ENCODE assay signal across 8 cellular contexts in genomic region chr5:2017540-2018389, GRCh38.
DNase-seq lines count a peak whose midpoint lies in the region; ATAC-seq and TF ChIP-seq lines count a peak whose summit lies in the region.

No MANE protein-coding gene starts in this region.

- POLR2A ChIA-PET in Panc1 (lab: Charles Lee) = no interaction called here

- H3K36me3 ChIP-seq in Panc1 (ENCODE audit: control insufficient read depth, insufficient read depth, low read length) = no peaks in the 10 kb centered on the region

- no peak overlapping the region for H3K27ac ChIP-seq in Panc1 (ENCODE audit: low read length)

- CTCF ChIA-PET in Panc1 (lab: Charles Lee) = no interaction called here

- no peaks in the 10 kb centered on the region for H3K9me3 ChIP-seq in Panc1 (ENCODE audit: control insufficient read depth, insufficient read depth, low read depth, low read length)

- ATAC-seq in GM18502 (IDR thresholded peaks at IDR 0.05; ENCODE audit: poor library complexity, unreplicated experiment) (peak; percentile 47), Panc1 (no peak), HG03571 (IDR thresholded peaks at IDR 0.05; ENCODE audit: unreplicated experiment) (no peak), HG03460 (IDR thresholded peaks at IDR 0.05; ENCODE audit: unreplicated experiment) (no peak)

- peak; percentile 48 for TF ChIP-seq CTCF in AG10803 (conservative IDR thresholded peaks at IDR 0.05; ENCODE audit: low read length)
- TF ChIP-seq CTCF in Panc1 (IDR thresholded peaks at IDR 0.05) = peak; percentile 73
- TF ChIP-seq CTCF in foreskin fibroblast (IDR thresholded peaks at IDR 0.05; ENCODE audit: low read depth, low read length) = peak; percentile 39

- no TSS peak for BruUV-seq in Panc1 (replicated peaks; lab: Mats Ljungman, UMichigan)

- intact Hi-C loops in Panc1 (cut with micrococcal nuclease; ENCODE audit: unreplicated experiment) = no loop called here
- intact Hi-C loops in cardiac septum (cut with DNase I) = no loop called here

- in situ Hi-C loops in Panc1 (cut with HindIII; ENCODE audit: low pct_unique_long_range_greater_than_20kb, low sequenced_read_pairs) = no loop called here

- no peaks in the 10 kb centered on the region for H3K4me1 ChIP-seq in Panc1 (ENCODE audit: control insufficient read depth, insufficient read depth, low read length)

- DNase-seq in AG10803 (ENCODE audit: low read depth) (no peak), Panc1 (ENCODE audit: low read depth, low spot score) (peak; percentile 8), foreskin fibroblast (peak in 1 of 2 donors; percentile 15), cardiac septum (ENCODE audit: low spot score) (no peak), GOT3 (lab: John Stamatoyannopoulos, UW) (no peak)

- H3K27me3 ChIP-seq in Panc1 (ENCODE audit: control insufficient read depth, insufficient read depth, low read length) = peaks cover 4% of the 10 kb centered on the region; the same call in 1 of the 2 replicates

- H3K4me3 ChIP-seq in AG10803 (ENCODE audit: low read length) = no peak overlapping the region
- no peak overlapping the region for H3K4me3 ChIP-seq in Panc1 (ENCODE audit: low read depth in 2 of 2, low read length in 2 of 2)
- no peak overlapping the region for H3K4me3 ChIP-seq in foreskin fibroblast (ENCODE audit: low read depth in 1 of 2, low read length in 2 of 2)
